16 cellular contexts compared by ENCODE assay signal in genomic region chr16:17565605-17566004, GRCh38.
A peak's percentile ranks its signal among the peaks of the same experiment; 100 is the strongest.
DNase-seq lines count a peak whose midpoint lies in the region; ATAC-seq, FAIRE-seq and TF ChIP-seq lines count a peak whose summit lies in the region.
"Had no signal": no experiment of that assay in that cellular context is flagged by ENCODE, and none has a peak within 500 bp of the region (broad histone marks: within the 10 kb centered on the region; RNA-seq: fewer than 3 reads in every experiment).

No MANE protein-coding gene starts in this region.

- in situ Hi-C loops in transverse colon (cut with MboI; ENCODE audit: low pct_ligation_motif_present in 1 of 4, low pct_unique_long_range_greater_than_20kb in 1 of 4, low sequenced_read_pairs in 3 of 4) = no loop called here

- H3K9me3 Mint-ChIP-seq in GM23338 (no peaks in the 10 kb centered on the region; the same call in 2 of the 3 replicates), glutamatergic neuron (ENCODE audit: unreplicated experiment) (no peaks in the 10 kb centered on the region)

- no peak overlapping the region for H3K4me2 ChIP-seq in GM23338
- H3K4me2 ChIP-seq: BLaER1 treated with 17β-estradiol and CSF1 and Interleukin-3, amounts not matched to agents 10 nM and 100 nM had no signal

- peak; percentile 12; the same call in 1 of the 2 replicates for TF ChIP-seq CTCF in 22Rv1 (IDR thresholded peaks at IDR 0.05)
- 0 out of 4 replicates have a peak, but pooled peaks have one; percentile 1 to 18 for TF ChIP-seq CTCF in GM23338 (conservative IDR thresholded peaks at IDR 0.05; ENCODE audit: low read depth in 2 of 2)
- TF ChIP-seq CTCF in RWPE2 (IDR thresholded peaks at IDR 0.05; ENCODE audit: poor library complexity, severe bottlenecking) = no peak
- TF ChIP-seq CTCF in glutamatergic neuron (IDR thresholded peaks at IDR 0.05; ENCODE audit: partially characterized antibody, unreplicated experiment) = peak; percentile 17
- no peak for TF ChIP-seq CTCF in D721Med (IDR thresholded peaks at IDR 0.05; ENCODE audit: insufficient read depth, missing control alignments)
- TF ChIP-seq CTCF in transverse colon (IDR thresholded peaks at IDR 0.05) = no peak

- DNase-seq in GM23338 (ENCODE audit: low spot score) (no peak), RWPE2 (ENCODE audit: low spot score) (no peak), glutamatergic neuron (no peak), D721Med (ENCODE audit: insufficient read length, low spot score) (no peak), transverse colon (no peak), NCI-H2081 (lab: John Stamatoyannopoulos, UW) (no peak), NCI-H2081 treated with DMSO at 0.1 percent for 48 hours (lab: John Stamatoyannopoulos, UW) (no peak)
- DNase-seq: HCEC 1CT, NCI-H1436, NCI-H2107, NCI-H2227 treated with DMSO at 0.1 percent for 48 hours, NCI-H524 had no signal

- no peak overlapping the region for H2AFZ ChIP-seq in GM23338

- ATAC-seq in GM23338 (no peak), RWPE2 (ENCODE audit: low read depth) (no peak)
- ATAC-seq: Right ventricle myocardium inferior had no signal

- WGBS in transverse colon (ENCODE audit: low coverage in 1 of 2), 2 donors = 69 to 92% methylated on average over 3 of the region's 3 CpGs

- TF ChIP-seq EP300 in transverse colon (IDR thresholded peaks at IDR 0.05; ENCODE audit: low read depth) = no peak

- H3K4me3 Mint-ChIP-seq in GM23338 (no peak overlapping the region), glutamatergic neuron (ENCODE audit: unreplicated experiment) (no peak overlapping the region)

- FAIRE-seq in D721Med (lab: Jason Lieb, UNC) = no peak
- FAIRE-seq: A204.1 had no signal

- H3K4me1 ChIP-seq in GM23338 (ENCODE audit: insufficient read depth) (no peaks in the 10 kb centered on the region), RWPE2 (ENCODE audit: insufficient read depth, poor library complexity, severe bottlenecking) (peaks cover 22% of the 10 kb centered on the region), transverse colon (no peaks in the 10 kb centered on the region)
- H3K4me1 ChIP-seq: BLaER1 treated with 17β-estradiol and CSF1 and Interleukin-3, amounts not matched to agents 10 nM and 100 nM had no signal

- no peaks in the 10 kb centered on the region for H3K27me3 ChIP-seq in GM23338 (ENCODE audit: insufficient read depth)
- no peaks in the 10 kb centered on the region for H3K27me3 ChIP-seq in RWPE2 (ENCODE audit: insufficient read depth, poor library complexity, severe bottlenecking)
- no peaks in the 10 kb centered on the region for H3K27me3 ChIP-seq in transverse colon
- H3K27me3 ChIP-seq: BLaER1 treated with 17β-estradiol and CSF1 and Interleukin-3, amounts not matched to agents 10 nM and 100 nM had no signal

- H3K27ac ChIP-seq in 22Rv1 (no peak overlapping the region), GM23338 (ENCODE audit: low read depth) (no peak overlapping the region), RWPE2 (ENCODE audit: poor library complexity, severe bottlenecking) (peak overlapping the region; percentile 39), transverse colon (no peak overlapping the region)
- H3K27ac ChIP-seq: BLaER1 treated with 17β-estradiol and CSF1 and Interleukin-3, amounts not matched to agents 10 nM and 100 nM had no signal

- H3K4me3 ChIP-seq in GM23338 (no peak overlapping the region), RWPE2 (ENCODE audit: severe bottlenecking) (no peak overlapping the region), transverse colon (no peak overlapping the region)
- H3K4me3 ChIP-seq: BLaER1 treated with 17β-estradiol and CSF1 and Interleukin-3, amounts not matched to agents 10 nM and 100 nM had no signal

- H3K9me2 ChIP-seq in GM23338 (ENCODE audit: insufficient read depth) = no peaks in the 10 kb centered on the region

- no peaks in the 10 kb centered on the region for H3F3A ChIP-seq in GM23338 (replicated peaks; ENCODE audit: low read depth)

- intact Hi-C loops in transverse colon (cut with DNase I; ENCODE audit: low total_unique reads) = no loop called here

- no peak overlapping the region for H3K27ac Mint-ChIP-seq in GM23338
- H3K27ac Mint-ChIP-seq in glutamatergic neuron (ENCODE audit: unreplicated experiment) = no peak overlapping the region

- H4K20me1 ChIP-seq in GM23338 (replicated peaks; ENCODE audit: insufficient read depth) = no peaks in the 10 kb centered on the region
- H4K20me1 ChIP-seq: BLaER1 treated with 17β-estradiol and CSF1 and Interleukin-3, amounts not matched to agents 10 nM and 100 nM had no signal

- no peaks in the 10 kb centered on the region for H3K4me1 Mint-ChIP-seq in GM23338
- no peaks in the 10 kb centered on the region for H3K4me1 Mint-ChIP-seq in glutamatergic neuron (ENCODE audit: low read depth, unreplicated experiment)

- no peaks in the 10 kb centered on the region for H3K36me3 ChIP-seq in GM23338 (ENCODE audit: insufficient read depth)
- H3K36me3 ChIP-seq in RWPE2 (ENCODE audit: low read depth) = no peaks in the 10 kb centered on the region
- H3K36me3 ChIP-seq in transverse colon = no peaks in the 10 kb centered on the region
- H3K36me3 ChIP-seq: BLaER1 treated with 17β-estradiol and CSF1 and Interleukin-3, amounts not matched to agents 10 nM and 100 nM had no signal

- no peaks in the 10 kb centered on the region for H3K27me3 Mint-ChIP-seq in GM23338 (ENCODE audit: insufficient read depth, low read depth, poor library complexity)
- peaks cover 2% of the 10 kb centered on the region for H3K27me3 Mint-ChIP-seq in glutamatergic neuron (ENCODE audit: unreplicated experiment)

- H3K79me2 ChIP-seq in GM23338 (replicated peaks; ENCODE audit: insufficient read depth) = no peaks in the 10 kb centered on the region

- H3K36me3 Mint-ChIP-seq in GM23338 (ENCODE audit: low read depth) (no peaks in the 10 kb centered on the region), glutamatergic neuron (ENCODE audit: unreplicated experiment) (peaks cover 4% of the 10 kb centered on the region)

- no peak for TF ChIP-seq POLR2A in transverse colon (IDR thresholded peaks at IDR 0.05)

- H3K9me3 ChIP-seq in RWPE2 (ENCODE audit: severe bottlenecking) (no peaks in the 10 kb centered on the region), transverse colon (no peaks in the 10 kb centered on the region)

TF ChIP-seq in GM23338, 12 proteins besides CTCF, POLR2A, EP300 and RAD21 (continues in another document):
- TF ChIP-seq POLR2AphosphoS5 (IDR thresholded peaks at IDR 0.05; ENCODE audit: low read depth) = no peak
- TF ChIP-seq REST (IDR thresholded peaks at IDR 0.05; ENCODE audit: unreplicated experiment) = no peak
- no peak for TF ChIP-seq ZNF331 (CRISPR knock-in tag; IDR thresholded peaks at IDR 0.05; ENCODE audit: low read depth)
- TF ChIP-seq ETS1 (IDR thresholded peaks at IDR 0.05) = no peak
- no peak for TF ChIP-seq EZH2 (IDR thresholded peaks at IDR 0.05; ENCODE audit: low read depth, unreplicated experiment)
- no peak for TF ChIP-seq ZNF114 (CRISPR knock-in tag; IDR thresholded peaks at IDR 0.05)
- TF ChIP-seq JUNB (IDR thresholded peaks at IDR 0.05; ENCODE audit: unreplicated experiment) = no peak
- no peak for TF ChIP-seq NANOG (IDR thresholded peaks at IDR 0.05; ENCODE audit: borderline replicate concordance)
- no peak for TF ChIP-seq EZH2phosphoT487 (IDR thresholded peaks at IDR 0.05; ENCODE audit: unreplicated experiment)
- no peak for TF ChIP-seq CREB1 (CRISPR knock-in tag; IDR thresholded peaks at IDR 0.05; ENCODE audit: low read depth)
- TF ChIP-seq STAT1 (IDR thresholded peaks at IDR 0.05; ENCODE audit: unreplicated experiment) = no peak

Comparison
In these comparisons a context has a peak if more than half of its experiments do, and no peak if none do; other contexts are left out.
1. CTCF ChIP-seq: peak in 22Rv1 (single experiment), GM23338 (2 of 2) and glutamatergic neuron (single experiment); none in RWPE2 (single experiment), D721Med (single experiment) and transverse colon (0 of 5).